22 cellular contexts compared by ENCODE assay signal in genomic region chr3:48123346-48123745, GRCh38.
DNase-seq lines count a peak whose midpoint lies in the region; ATAC-seq and TF ChIP-seq lines count a peak whose summit lies in the region.
"Had no signal": no experiment of that assay in that cellular context is flagged by ENCODE, and none has a peak within 500 bp of the region (broad histone marks: within the 10 kb centered on the region; RNA-seq: fewer than 3 reads in every experiment).

No MANE protein-coding gene starts in this region.

- H3K27me3 ChIP-seq in Caco-2 (replicated peaks; ENCODE audit: control insufficient read depth, insufficient read depth, low read length) (no peaks in the 10 kb centered on the region), GM23248 (replicated peaks; ENCODE audit: insufficient read depth) (no peaks in the 10 kb centered on the region)
- H3K27me3 ChIP-seq: BE2C, BLaER1 had no signal

- TF ChIP-seq CTCF in Caco-2 (IDR thresholded peaks at IDR 0.05; ENCODE audit: insufficient read depth in 1 of 2, low read depth in 1 of 2, low read length in 1 of 2, severe bottlenecking in 1 of 2, unreplicated experiment in 1 of 2): no peak

- H3K9me3 Mint-ChIP-seq in activated naive CD8-positive, alpha-beta T cell treated with anti-CD3 and anti-CD28 coated beads, Interleukin-2, amount 10 ng/mL, durations not matched to agents 7 days and 5 days: no peaks in the 10 kb centered on the region
- H3K9me3 Mint-ChIP-seq in activated naive CD8-positive, alpha-beta T cell treated with anti-CD3 and anti-CD28 coated beads for 36 hours: no peaks in the 10 kb centered on the region
- no peaks in the 10 kb centered on the region for H3K9me3 Mint-ChIP-seq in Caco-2 (ENCODE audit: unreplicated experiment)
- H3K9me3 Mint-ChIP-seq: CD14-positive monocyte; CD4-positive, alpha-beta memory T cell; CD4-positive, CD25-positive, alpha-beta regulatory T cell; CD8-positive, alpha-beta memory T cell had no signal

- DNase-seq in activated naive CD8-positive, alpha-beta T cell treated with anti-CD3 and anti-CD28 coated beads, Interleukin-2, amount 10 ng/mL, durations not matched to agents 7 days and 5 days: no peak
- no peak for DNase-seq in activated naive CD8-positive, alpha-beta T cell treated with anti-CD3 and anti-CD28 coated beads for 36 hours
- no peak for DNase-seq in Caco-2
- no peak for DNase-seq in GM23248
- no peak for DNase-seq in DMS53 (lab: John Stamatoyannopoulos, UW)
- DNase-seq: 8988T; ACHN; BE2C; C1 segment of cervical spinal cord; Calu3; CD4-positive, alpha-beta memory T cell; CD4-positive, CD25-positive, alpha-beta regulatory T cell; CD8-positive, alpha-beta memory T cell; COR-L47; DMS79; DND-41; EL; GDM1 had no signal

- no TSS peak for BruUV-seq in Caco-2 (replicated peaks; lab: Mats Ljungman, UMichigan)

- no peaks in the 10 kb centered on the region for H3K36me3 Mint-ChIP-seq in activated naive CD8-positive, alpha-beta T cell treated with anti-CD3 and anti-CD28 coated beads, Interleukin-2, amount 10 ng/mL, durations not matched to agents 7 days and 5 days
- H3K36me3 Mint-ChIP-seq in activated naive CD8-positive, alpha-beta T cell treated with anti-CD3 and anti-CD28 coated beads for 36 hours: no peaks in the 10 kb centered on the region
- no peaks in the 10 kb centered on the region for H3K36me3 Mint-ChIP-seq in Caco-2 (ENCODE audit: insufficient read depth, unreplicated experiment)
- H3K36me3 Mint-ChIP-seq: CD14-positive monocyte; CD4-positive, alpha-beta memory T cell; CD4-positive, CD25-positive, alpha-beta regulatory T cell; CD8-positive, alpha-beta memory T cell had no signal

- H3F3A ChIP-seq in GM23248 (ENCODE audit: insufficient read depth): peaks cover 22% of the 10 kb centered on the region

- H3K79me2 ChIP-seq in GM23248 (ENCODE audit: insufficient read depth): no peaks in the 10 kb centered on the region

- CTCF ChIA-PET in Caco-2 (lab: Charles Lee): interaction anchor here (1.0 kb wide), 1 partner anchor 286 kb away, joined by 3 read pairs; no protein-coding TSS in a partner anchor

- H3K9me3 ChIP-seq in Caco-2 (no peaks in the 10 kb centered on the region), GM23248 (ENCODE audit: low read depth) (no peaks in the 10 kb centered on the region)
- H3K9me3 ChIP-seq: BE2C, BLaER1 had no signal

- H3K4me3 ChIP-seq in Caco-2 (ENCODE audit: low read depth, low read length) (no peak overlapping the region), GM23248 (no peak overlapping the region)
- H3K4me3 ChIP-seq: BLaER1, GM12878 had no signal

- intact Hi-C loops in Caco-2 (cut with micrococcal nuclease; ENCODE audit: unreplicated experiment): no loop called here

- in situ Hi-C loops in GM23248 (cut with MboI): no loop called here

- no peak overlapping the region for H3K27ac ChIP-seq in GM23248
- H3K27ac ChIP-seq: BLaER1 had no signal

- H3K4me2 ChIP-seq in GM23248 (ENCODE audit: unreplicated experiment): peak overlapping the region; percentile 12
- H3K4me2 ChIP-seq: BLaER1 had no signal

- no peak overlapping the region for H2AFZ ChIP-seq in GM23248

- H4K20me1 ChIP-seq in GM23248 (ENCODE audit: insufficient read depth): no peaks in the 10 kb centered on the region
- H4K20me1 ChIP-seq: BLaER1 had no signal

- H3K9ac ChIP-seq in GM23248: no peak overlapping the region
- H3K9ac ChIP-seq: BLaER1 had no signal

- peak overlapping the region; percentile 19 for H3K27ac Mint-ChIP-seq in activated naive CD8-positive, alpha-beta T cell treated with anti-CD3 and anti-CD28 coated beads, Interleukin-2, amount 10 ng/mL, durations not matched to agents 7 days and 5 days
- no peak overlapping the region for H3K27ac Mint-ChIP-seq in activated naive CD8-positive, alpha-beta T cell treated with anti-CD3 and anti-CD28 coated beads for 36 hours
- peak overlapping the region; percentile 15 for H3K27ac Mint-ChIP-seq in Caco-2 (ENCODE audit: unreplicated experiment)
- H3K27ac Mint-ChIP-seq: CD14-positive monocyte; CD8-positive, alpha-beta memory T cell had no signal

- H3K4me1 Mint-ChIP-seq in activated naive CD8-positive, alpha-beta T cell treated with anti-CD3 and anti-CD28 coated beads, Interleukin-2, amount 10 ng/mL, durations not matched to agents 7 days and 5 days: no peaks in the 10 kb centered on the region
- peaks cover 4% of the 10 kb centered on the region for H3K4me1 Mint-ChIP-seq in activated naive CD8-positive, alpha-beta T cell treated with anti-CD3 and anti-CD28 coated beads for 36 hours
- peaks cover 8% of the 10 kb centered on the region for H3K4me1 Mint-ChIP-seq in Caco-2 (ENCODE audit: low read depth, unreplicated experiment)
- H3K4me1 Mint-ChIP-seq: CD4-positive, alpha-beta memory T cell; CD4-positive, CD25-positive, alpha-beta regulatory T cell; CD8-positive, alpha-beta memory T cell had no signal

- H3K4me1 ChIP-seq in Caco-2 (peaks cover 14% of the 10 kb centered on the region; the same call in 1 of the 2 replicates), GM23248 (ENCODE audit: insufficient read depth) (peaks cover 19% of the 10 kb centered on the region)
- H3K4me1 ChIP-seq: BE2C had no signal

- POLR2A ChIA-PET in activated naive CD8-positive, alpha-beta T cell treated with anti-CD3 and anti-CD28 coated beads, Interleukin-2, amount 10 ng/mL, durations not matched to agents 7 days and 5 days (lab: Charles Lee): interaction anchor here (0.6 to 1.6 kb wide), 2 partner anchors 10 to 20 kb away, joined by 3 to 5 read pairs; no protein-coding TSS in a partner anchor
- POLR2A ChIA-PET in Caco-2 (lab: Charles Lee): interaction anchor here (1.8 kb wide), 1 partner anchor 34 kb away, joined by 13 read pairs; no protein-coding TSS in a partner anchor

- WGBS in GM23248 (ENCODE audit: low coverage in 1 of 2, low lambda C conversion rate in 2 of 2, missing lambda C conversion rate in 2 of 2), 2 experiments: 94 to 96% methylated on average over 6 of the region's 6 CpGs

- H3K4me3 Mint-ChIP-seq in activated naive CD8-positive, alpha-beta T cell treated with anti-CD3 and anti-CD28 coated beads, Interleukin-2, amount 10 ng/mL, durations not matched to agents 7 days and 5 days: no peak overlapping the region
- H3K4me3 Mint-ChIP-seq in activated naive CD8-positive, alpha-beta T cell treated with anti-CD3 and anti-CD28 coated beads for 36 hours: no peak overlapping the region
- no peak overlapping the region for H3K4me3 Mint-ChIP-seq in Caco-2 (ENCODE audit: unreplicated experiment)
- H3K4me3 Mint-ChIP-seq: CD14-positive monocyte; CD4-positive, alpha-beta memory T cell; CD4-positive, CD25-positive, alpha-beta regulatory T cell; CD8-positive, alpha-beta memory T cell had no signal

- H3K27me3 Mint-ChIP-seq in activated naive CD8-positive, alpha-beta T cell treated with anti-CD3 and anti-CD28 coated beads, Interleukin-2, amount 10 ng/mL, durations not matched to agents 7 days and 5 days: no peaks in the 10 kb centered on the region
- no peaks in the 10 kb centered on the region for H3K27me3 Mint-ChIP-seq in activated naive CD8-positive, alpha-beta T cell treated with anti-CD3 and anti-CD28 coated beads for 36 hours
- no peaks in the 10 kb centered on the region for H3K27me3 Mint-ChIP-seq in Caco-2 (ENCODE audit: insufficient read depth, unreplicated experiment)
- H3K27me3 Mint-ChIP-seq: CD4-positive, alpha-beta memory T cell; CD8-positive, alpha-beta memory T cell had no signal

- no peaks in the 10 kb centered on the region for H3K36me3 ChIP-seq in Caco-2 (ENCODE audit: control insufficient read depth, insufficient read depth, low read length)
- no peaks in the 10 kb centered on the region for H3K36me3 ChIP-seq in GM23248 (ENCODE audit: low read depth)
- H3K36me3 ChIP-seq: BE2C, BLaER1 had no signal

- ATAC-seq in activated naive CD8-positive, alpha-beta T cell treated with anti-CD3 and anti-CD28 coated beads, Interleukin-2, amount 10 ng/mL, durations not matched to agents 7 days and 5 days (ENCODE audit: low read depth): no peak
- ATAC-seq in GM18498 (IDR thresholded peaks at IDR 0.05; ENCODE audit: unreplicated experiment): no peak
- ATAC-seq: GM12878 had no signal

- no peaks in the 10 kb centered on the region for H3K9me2 ChIP-seq in GM23248 (ENCODE audit: insufficient read depth)
